8 cellular contexts compared by ENCODE assay signal in the genomic region with DNA sequence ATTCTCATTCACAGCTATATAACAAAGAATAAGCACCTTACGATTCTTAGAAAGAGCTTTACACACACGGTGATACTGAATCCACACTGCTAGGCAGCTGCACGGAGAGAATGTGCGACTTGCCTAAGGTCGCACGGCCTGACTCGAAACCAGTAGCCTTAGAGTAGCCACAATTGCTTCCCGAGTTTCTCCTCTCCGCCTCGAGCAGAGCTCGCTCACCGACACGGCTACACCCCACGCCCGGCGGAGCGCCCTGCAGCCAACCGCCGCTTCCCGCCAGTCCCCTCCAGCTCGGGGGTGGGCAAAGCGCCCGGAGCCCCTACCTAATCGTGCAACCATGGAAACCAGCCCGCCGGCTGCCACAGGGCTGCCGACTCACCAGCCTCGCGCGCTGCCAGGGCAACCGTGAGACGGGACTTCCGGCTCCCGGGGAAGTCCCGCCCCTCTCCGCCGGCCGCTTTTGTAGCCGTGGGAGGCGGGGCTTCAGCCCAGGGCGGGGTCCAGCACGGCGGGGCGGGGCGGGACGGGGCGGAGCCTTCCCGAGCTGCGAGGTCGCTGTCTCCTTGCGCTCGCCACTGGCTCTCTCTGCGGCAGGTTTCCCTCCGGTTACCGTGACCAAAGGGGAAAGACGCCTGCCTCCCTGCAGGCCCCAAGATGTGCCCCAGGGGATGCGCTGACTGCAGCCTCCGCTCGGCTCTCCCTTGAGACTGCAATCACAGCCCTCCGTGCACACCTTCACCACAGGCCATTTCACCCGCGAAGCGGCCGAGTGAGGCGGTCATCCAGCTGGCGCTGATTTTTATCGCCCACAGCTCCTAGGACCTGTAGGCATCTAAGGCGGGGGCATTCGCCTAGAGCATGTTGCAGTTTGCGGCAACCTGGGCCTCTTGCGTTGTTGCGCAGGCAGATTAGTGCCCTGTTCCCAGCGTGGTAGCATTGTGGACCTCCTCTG. TPM values are rescaled to one million over a fixed set of nuclear protein-coding genes. Genes with fewer than 3 reads are reported as not detected.
DNase-seq lines count a peak whose midpoint lies in the region; TF ChIP-seq lines count a peak whose summit lies in the region.

No MANE protein-coding gene starts in this region.

- H3K4me3 ChIP-seq in MG63 (peak overlapping the region; percentile 85), fibroblast of pulmonary artery (replicated peaks; ENCODE audit: low read depth, low read length) (peak overlapping the region; percentile 62)

- no peaks in the 10 kb centered on the region for H3K27me3 Mint-ChIP-seq in nephron (ENCODE audit: low read depth)

- DNase-seq in DMS53 treated with DMSO at 0.1 percent for 48 hours (lab: John Stamatoyannopoulos, UW; ENCODE audit: unreplicated experiment) (peak; percentile 58), GOT3 (lab: John Stamatoyannopoulos, UW) (peak; percentile 88), MG63 (peak; percentile 92), fibroblast of pulmonary artery (ENCODE audit: low read depth) (peak; percentile 94)
- peak; percentile 88 for DNase-seq in activated effector memory CD4-positive, alpha-beta T cell treated with Interleukin-2 at 50 U/mL for 16 hours
- peak; percentile 83 to 94 (median 91) for DNase-seq in stimulated activated naive CD4-positive, alpha-beta T cell (lab: John Stamatoyannopoulos, UW)

- H3K27ac Mint-ChIP-seq in nephron = peak overlapping the region; percentile 96 to 99 (median 97)

- no peaks in the 10 kb centered on the region for H3K9me3 ChIP-seq in MG63

- H3K4me3 Mint-ChIP-seq in nephron = peak overlapping the region; percentile 83 to 93 (median 90)

- H3K36me3 Mint-ChIP-seq in nephron (ENCODE audit: low read depth) = peaks cover 28% of the 10 kb centered on the region

- H3K4me1 Mint-ChIP-seq in nephron = peaks cover 39% of the 10 kb centered on the region

- TF ChIP-seq CTCF in fibroblast of pulmonary artery (IDR thresholded peaks at IDR 0.05; ENCODE audit: low read length, missing control alignments) (no peak), nephron (IDR thresholded peaks at IDR 0.05; ENCODE audit: unreplicated experiment in 3 of 3) (no peak)

- TF ChIP-seq POLR2A in Raji (IDR thresholded peaks at IDR 0.05; ENCODE audit: insufficient read depth, low read depth, low read length) = peak; percentile 72

- no peaks in the 10 kb centered on the region for H3K9me3 Mint-ChIP-seq in nephron

- H3K27me3 ChIP-seq in MG63 = no peaks in the 10 kb centered on the region

- H3K36me3 ChIP-seq in MG63 = peaks cover 67% of the 10 kb centered on the region

RNA-seq across cellular contexts. Expression of gene BSCL2, which starts 1.1 kb away (rescaled TPM):
- 57.4 and 185 TPM in 2 replicates for total RNA-seq in MG63 (2014; rRNA removed; shearing (Covaris generic); ENCODE audit: low replicate concordance)

RNA-seq across cellular contexts. Expression of gene GNG3, which starts 1.3 kb away (rescaled TPM):
- not detected in 2 replicates for total RNA-seq in MG63 (2014; rRNA removed; shearing (Covaris generic); ENCODE audit: low replicate concordance)

RNA-seq across cellular contexts. Expression of gene LRRN4CL, which starts 16.8 kb away (rescaled TPM):
- total RNA-seq in MG63 (2014; rRNA removed; shearing (Covaris generic); ENCODE audit: low replicate concordance) = 1.4 and 2.3 TPM in 2 replicates

RNA-seq across cellular contexts. Expression of gene HNRNPUL2, which starts 21.1 kb away (rescaled TPM):
- 2.1 and 4.5 TPM in 2 replicates for total RNA-seq in MG63 (2014; rRNA removed; shearing (Covaris generic); ENCODE audit: low replicate concordance)

RNA-seq across cellular contexts. Expression of gene TTC9C, which starts 22.1 kb away (rescaled TPM):
- 31.8 and 42.3 TPM in 2 replicates for total RNA-seq in MG63 (2014; rRNA removed; shearing (Covaris generic); ENCODE audit: low replicate concordance)

Comparison
In these comparisons a context has a peak if more than half of its experiments do, and no peak if none do; other contexts are left out.
1. Peak in every context shown above with its lines: DNase-seq and H3K4me3 ChIP-seq.